19 cellular contexts compared by ENCODE assay signal in the genomic region with DNA sequence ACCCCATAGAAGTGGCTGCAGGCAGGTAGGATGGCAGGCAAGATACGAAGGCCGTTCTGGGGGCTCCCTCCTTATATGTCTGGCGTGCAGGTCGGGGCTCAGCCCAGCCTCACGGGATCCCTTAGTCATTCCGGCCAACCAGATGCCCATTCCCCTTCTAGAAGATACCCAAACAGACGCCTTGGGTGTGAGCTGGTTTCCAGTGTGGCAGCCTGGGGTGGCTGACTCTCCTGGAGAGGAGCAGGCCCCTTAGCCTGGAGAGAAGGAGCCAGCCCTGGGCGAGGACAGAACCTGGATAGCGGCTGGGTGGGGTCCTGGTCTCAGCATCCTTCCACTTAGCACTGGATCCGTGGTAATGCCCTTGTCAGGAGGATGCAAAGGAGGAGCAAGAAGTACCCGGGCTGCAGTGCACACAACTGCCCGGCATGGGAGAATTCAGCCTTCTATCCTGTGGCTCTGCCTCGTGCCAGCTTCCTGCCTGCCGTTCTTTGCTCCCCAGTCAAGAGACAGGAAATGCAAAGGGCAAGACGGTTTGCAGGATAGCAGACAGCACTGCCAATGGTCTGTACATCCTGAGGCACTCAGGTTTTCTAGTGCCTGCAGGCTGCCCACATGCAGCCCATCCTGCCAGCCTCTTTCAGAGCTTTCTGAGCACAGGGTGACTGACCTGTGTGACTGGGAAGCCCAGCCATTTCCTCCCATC. TPM values are rescaled to one million over a fixed set of nuclear protein-coding genes. Genes with fewer than 3 reads are reported as not detected.
"Had no signal": no experiment of that assay in that cellular context is flagged by ENCODE, and none has a peak within 500 bp of the region (broad histone marks: within the 10 kb centered on the region; RNA-seq: fewer than 3 reads in every experiment).

No MANE protein-coding gene starts in this region.

- H3K27ac ChIP-seq: brain microvascular endothelial cell, foreskin keratinocyte, transverse colon, vagina had no signal

- H3K4me1 Mint-ChIP-seq: immature natural killer cell had no signal

- H3K4me3 Mint-ChIP-seq: activated CD4-positive, alpha-beta memory T cell treated with anti-CD3 and anti-CD28 coated beads for 36 hours; activated CD8-positive, alpha-beta memory T cell treated with anti-CD3 and anti-CD28 coated beads, Interleukin-2, amount 10 ng/mL, durations not matched to agents 7 days and 5 days; activated T-cell treated with anti-CD3 and anti-CD28 coated beads, Interleukin-2, amount 50 U/mL, for 24 hours; immature natural killer cell; natural killer cell treated with Interleukin-12 subunit alpha and Interleukin-12 subunit beta and Interleukin-15 and Interleukin-18, amount 100 ng/mL, for 72 hours; stimulated activated naive B cell treated with anti-CD40 and anti-IgM and Interleukin-4, amounts not matched to agents 10 μg/mL and 1 μg/mL and 100 μg/mL, for 72 hours had no signal

- H3K9me3 Mint-ChIP-seq: activated CD4-positive, alpha-beta memory T cell treated with anti-CD3 and anti-CD28 coated beads for 36 hours; activated naive CD4-positive, alpha-beta T cell treated with anti-CD3 and anti-CD28 coated beads, Interleukin-2, amount 50 U/mL, for 72 hours; activated T-cell treated with anti-CD3 and anti-CD28 coated beads, Interleukin-2, amount 50 U/mL, for 24 hours; immature natural killer cell; natural killer cell treated with Interleukin-12 subunit alpha and Interleukin-12 subunit beta and Interleukin-15 and Interleukin-18, amount 100 ng/mL, for 72 hours; stimulated activated naive B cell treated with anti-CD40 and anti-IgM and Interleukin-4, amounts not matched to agents 10 μg/mL and 1 μg/mL and 100 μg/mL, for 72 hours had no signal

- H3K27me3 ChIP-seq: brain microvascular endothelial cell, foreskin keratinocyte, transverse colon, vagina had no signal

- DNase-seq: activated CD4-positive, alpha-beta memory T cell treated with anti-CD3 and anti-CD28 coated beads for 36 hours; activated CD4-positive, alpha-beta T cell treated with anti-CD3 and anti-CD28 coated beads for 1 hour; activated CD8-positive, alpha-beta memory T cell treated with anti-CD3 and anti-CD28 coated beads, Interleukin-2, amount 10 ng/mL, durations not matched to agents 7 days and 5 days; activated effector memory CD4-positive, alpha-beta T cell treated with Interleukin-2 at 50 U/mL for 16 hours; activated T-cell treated with anti-CD3 and anti-CD28 coated beads, Interleukin-2, amount 50 U/mL, for 24 hours; brain microvascular endothelial cell; cerebellar nuclear complex; effector memory CD4-positive, alpha-beta T cell; foreskin keratinocyte; immature natural killer cell; mesendoderm; nucleus accumbens; stimulated activated CD4-positive, alpha-beta T cell treated with anti-CD3 and anti-CD28 coated beads, Interleukin-4, amount 100 ng/mL, for 1 hour; stimulated activated naive B cell treated with anti-CD40 and anti-IgM and Interleukin-4, amounts not matched to agents 10 μg/mL and 1 μg/mL and 100 μg/mL, for 72 hours; T1000; transverse colon had no signal

- ATAC-seq: activated CD8-positive, alpha-beta memory T cell treated with anti-CD3 and anti-CD28 coated beads, Interleukin-2, amount 10 ng/mL, durations not matched to agents 7 days and 5 days; activated naive CD4-positive, alpha-beta T cell treated with anti-CD3 and anti-CD28 coated beads, Interleukin-2, amount 50 U/mL, for 72 hours; foreskin keratinocyte; stimulated activated naive B cell treated with anti-CD40 and anti-IgM and Interleukin-4, amounts not matched to agents 10 μg/mL and 1 μg/mL and 100 μg/mL, for 72 hours had no signal

- H3K27ac Mint-ChIP-seq: activated CD4-positive, alpha-beta memory T cell treated with anti-CD3 and anti-CD28 coated beads for 36 hours; activated CD8-positive, alpha-beta memory T cell treated with anti-CD3 and anti-CD28 coated beads, Interleukin-2, amount 10 ng/mL, durations not matched to agents 7 days and 5 days; activated naive CD4-positive, alpha-beta T cell treated with anti-CD3 and anti-CD28 coated beads, Interleukin-2, amount 50 U/mL, for 72 hours; activated T-cell treated with anti-CD3 and anti-CD28 coated beads, Interleukin-2, amount 50 U/mL, for 24 hours; immature natural killer cell; natural killer cell treated with Interleukin-12 subunit alpha and Interleukin-12 subunit beta and Interleukin-15 and Interleukin-18, amount 100 ng/mL, for 72 hours; stimulated activated naive B cell treated with anti-CD40 and anti-IgM and Interleukin-4, amounts not matched to agents 10 μg/mL and 1 μg/mL and 100 μg/mL, for 72 hours had no signal

- H3K4me3 ChIP-seq: transverse colon, vagina had no signal

- H3K36me3 Mint-ChIP-seq: activated CD4-positive, alpha-beta memory T cell treated with anti-CD3 and anti-CD28 coated beads for 36 hours; activated CD8-positive, alpha-beta memory T cell treated with anti-CD3 and anti-CD28 coated beads, Interleukin-2, amount 10 ng/mL, durations not matched to agents 7 days and 5 days; activated naive CD4-positive, alpha-beta T cell treated with anti-CD3 and anti-CD28 coated beads, Interleukin-2, amount 50 U/mL, for 72 hours; immature natural killer cell; natural killer cell treated with Interleukin-12 subunit alpha and Interleukin-12 subunit beta and Interleukin-15 and Interleukin-18, amount 100 ng/mL, for 72 hours; stimulated activated naive B cell treated with anti-CD40 and anti-IgM and Interleukin-4, amounts not matched to agents 10 μg/mL and 1 μg/mL and 100 μg/mL, for 72 hours had no signal

- H3K27me3 Mint-ChIP-seq: activated T-cell treated with anti-CD3 and anti-CD28 coated beads, Interleukin-2, amount 50 U/mL, for 24 hours had no signal

- H3K36me3 ChIP-seq: brain microvascular endothelial cell, transverse colon, vagina had no signal

RNA-seq across cellular contexts. Expression of gene WASF3, which starts 56.7 kb away (rescaled TPM):
- total RNA-seq: natural killer cell treated with Interleukin-12 subunit alpha and Interleukin-12 subunit beta and Interleukin-15 and Interleukin-18, amount 100 ng/mL, for 72 hours had no signal
